15 cellular contexts compared by ENCODE assay signal in genomic region chr10:71638577-71639411, GRCh38.
A peak's percentile ranks its signal among the peaks of the same experiment; 100 is the strongest.
DNase-seq lines count a peak whose midpoint lies in the region; ATAC-seq and TF ChIP-seq lines count a peak whose summit lies in the region.
"Had no signal": no experiment of that assay in that cellular context is flagged by ENCODE, and none has a peak within 500 bp of the region (broad histone marks: within the 10 kb centered on the region; RNA-seq: fewer than 3 reads in every experiment).

No MANE protein-coding gene starts in this region.

- DNase-seq in HuH-7.5 (ENCODE audit: low spot score) (peak; percentile 76), choroid plexus epithelial cell (ENCODE audit: low read depth) (peak; percentile 17), DMS79 treated with DMSO at 0.1 percent for 48 hours (lab: John Stamatoyannopoulos, UW) (no peak)
- DNase-seq in activated CD4-positive, alpha-beta T cell treated with anti-CD3 and anti-CD28 coated beads, Interleukin-2, amount 50 U/mL, for 4 hours, result no peak
- DNase-seq: activated CD4-positive, alpha-beta T cell treated with anti-CD3 and anti-CD28 coated beads for 4 hours; activated effector memory CD4-positive, alpha-beta T cell treated with Interleukin-2 at 50 U/mL for 16 hours; GDM1; NCI-H345; SHP77; stimulated activated CD4-positive, alpha-beta T cell treated with anti-CD3 and anti-CD28 coated beads, Interleukin-4, amount 100 ng/mL, for 4 hours had no signal

- no peaks in the 10 kb centered on the region for H3K9me3 ChIP-seq in BLaER1 treated with 17β-estradiol and CSF1 and Interleukin-3, amounts not matched to agents 10 nM and 100 nM (replicated peaks in 1 of 11)
- H3K9me3 ChIP-seq in muscle layer of duodenum (ENCODE audit: control insufficient read depth in 1 of 2, low read length in 2 of 2), result no peaks in the 10 kb centered on the region

- H3K4me2 ChIP-seq in BLaER1 treated with 17β-estradiol and CSF1 and Interleukin-3, amounts not matched to agents 10 nM and 100 nM, result peak overlapping the region; percentile 81 to 94 (median 87)
- H3K4me2 ChIP-seq: KMS-11 had no signal

- H3K27ac ChIP-seq in BLaER1 treated with 17β-estradiol and CSF1 and Interleukin-3, amounts not matched to agents 10 nM and 100 nM, result peak overlapping the region in 9 of 11 experiments; percentile 12 to 63 (median 36); a peak in 14 of 22 replicates
- H3K27ac ChIP-seq in muscle layer of duodenum (ENCODE audit: low read length), result peak overlapping the region; percentile 67
- H3K27ac ChIP-seq: KMS-11 had no signal

- peak overlapping the region in 10 of 11 experiments; percentile 9 to 51 (median 36); a peak in 13 of 22 replicates for H3K9ac ChIP-seq in BLaER1 treated with 17β-estradiol and CSF1 and Interleukin-3, amounts not matched to agents 10 nM and 100 nM
- H3K9ac ChIP-seq: KMS-11 had no signal

- TF ChIP-seq CTCF in choroid plexus epithelial cell (conservative IDR thresholded peaks at IDR 0.05; ENCODE audit: low read depth, low read length), result no peak

- H4K20me1 ChIP-seq in BLaER1 treated with 17β-estradiol and CSF1 and Interleukin-3, amounts not matched to agents 10 nM and 100 nM, result no peaks in the 10 kb centered on the region

- H3K4me3 ChIP-seq in BLaER1 treated with 17β-estradiol and CSF1 and Interleukin-3, amounts not matched to agents 10 nM and 100 nM, result peak overlapping the region in 4 of 10 experiments; percentile 9 to 42 (median 18); a peak in 6 of 20 replicates
- H3K4me3 ChIP-seq in choroid plexus epithelial cell (ENCODE audit: low read depth, low read length) (no peak overlapping the region), muscle layer of duodenum (ENCODE audit: low read depth in 1 of 2, low read length in 2 of 2) (no peak overlapping the region)

- no peak for ATAC-seq in GM18502 (IDR thresholded peaks at IDR 0.05; ENCODE audit: poor library complexity, unreplicated experiment)
- no peak for ATAC-seq in GM19463 (IDR thresholded peaks at IDR 0.05; ENCODE audit: unreplicated experiment)

- H3K27me3 ChIP-seq in BLaER1 treated with 17β-estradiol and CSF1 and Interleukin-3, amounts not matched to agents 10 nM and 100 nM, result peaks cover 0 to 9% (median 0%) of the 10 kb centered on the region in 11 experiments; a peak in 2 of 22 replicates
- no peaks in the 10 kb centered on the region for H3K27me3 ChIP-seq in muscle layer of duodenum (ENCODE audit: low read depth, low read length)

- peaks cover 61 to 98% (median 89%) of the 10 kb centered on the region in 10 experiments for H3K4me1 ChIP-seq in BLaER1 treated with 17β-estradiol and CSF1 and Interleukin-3, amounts not matched to agents 10 nM and 100 nM
- H3K4me1 ChIP-seq in muscle layer of duodenum (ENCODE audit: control insufficient read depth in 1 of 2, insufficient read depth in 2 of 2, low read length in 2 of 2), result peaks cover 0 to 6% of the 10 kb centered on the region in 2 donors

- H3K36me3 ChIP-seq in BLaER1 treated with 17β-estradiol and CSF1 and Interleukin-3, amounts not matched to agents 10 nM and 100 nM, result no peaks in the 10 kb centered on the region
- H3K36me3 ChIP-seq in muscle layer of duodenum (ENCODE audit: control insufficient read depth in 1 of 2, insufficient read depth in 2 of 2, low read length in 2 of 2), result no peaks in the 10 kb centered on the region

Comparison
In these comparisons a context has a peak if more than half of its experiments do, and no peak if none do; other contexts are left out.
1. DNase-seq: peak in HuH-7.5 (single experiment) and choroid plexus epithelial cell (single experiment); none in activated CD4-positive, alpha-beta T cell treated with anti-CD3 and anti-CD28 coated beads, Interleukin-2, amount 50 U/mL, for 4 hours (0 of 2) and DMS79 treated with DMSO at 0.1 percent for 48 hours (single experiment).